Comparison of ENCODE assay signal across 1 cellular context in the genomic region with DNA sequence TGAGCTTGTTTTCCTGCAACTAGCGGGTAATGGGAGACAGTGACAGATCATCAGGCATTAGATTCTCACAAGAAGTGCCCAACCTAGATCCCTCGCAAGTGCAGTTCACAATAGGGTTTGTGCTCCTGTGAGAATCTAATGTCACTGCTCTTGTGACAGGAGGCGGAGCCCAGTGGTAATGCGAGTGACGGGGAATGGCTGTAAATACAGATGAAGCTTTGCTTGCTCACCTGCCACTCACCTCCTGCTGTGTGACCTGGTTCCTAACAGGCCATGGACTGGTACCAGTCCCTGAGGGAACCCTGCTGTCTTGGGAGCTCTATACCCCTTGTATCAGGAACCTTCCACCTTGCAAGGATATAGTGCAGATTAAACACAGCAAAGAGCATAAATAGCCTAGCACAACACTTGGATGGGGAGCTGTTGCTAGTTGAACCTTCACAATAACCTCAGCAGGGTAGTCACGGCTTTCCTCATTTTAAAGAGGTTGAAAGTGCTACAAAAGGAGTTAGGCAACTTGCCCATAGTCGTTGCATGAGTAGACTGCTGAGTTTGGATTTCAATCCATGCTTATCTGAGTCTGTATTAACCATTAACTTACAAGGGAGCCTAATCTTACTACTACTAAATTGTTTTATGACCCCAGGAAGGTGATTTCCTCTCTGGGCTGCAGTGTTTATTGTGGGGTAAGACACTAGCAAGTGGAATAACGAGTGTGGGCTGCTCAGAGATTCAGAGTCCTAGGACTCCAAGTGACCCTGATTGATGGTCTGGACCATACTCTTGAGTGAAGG.
TF ChIP-seq lines count a peak whose summit lies in the region.

No MANE protein-coding gene starts in this region.

TF ChIP-seq in SK-N-SH treated with all-trans-retinoic acid at 6 μM for 48 hours, 23 proteins besides CTCF, POLR2A, EP300 and RAD21 (continued from another document):
- no peak for TF ChIP-seq TSHZ2 (CRISPR knock-in tag; IDR thresholded peaks at IDR 0.05)
- TF ChIP-seq ISL1 (CRISPR knock-in tag; IDR thresholded peaks at IDR 0.05), result no peak
- no peak for TF ChIP-seq ZNF565 (CRISPR knock-in tag; conservative IDR thresholded peaks at IDR 0.05; ENCODE audit: low read depth)
- no peak for TF ChIP-seq ZFP30 (CRISPR knock-in tag; IDR thresholded peaks at IDR 0.05)
- TF ChIP-seq OSR1 (CRISPR knock-in tag; IDR thresholded peaks at IDR 0.05), result no peak
- no peak for TF ChIP-seq PATZ1 (CRISPR knock-in tag; IDR thresholded peaks at IDR 0.05; ENCODE audit: borderline replicate concordance)
- no peak for TF ChIP-seq CSRNP3 (CRISPR knock-in tag; IDR thresholded peaks at IDR 0.05)
